ENCODE assay signal across 19 cellular contexts in the genomic region with DNA sequence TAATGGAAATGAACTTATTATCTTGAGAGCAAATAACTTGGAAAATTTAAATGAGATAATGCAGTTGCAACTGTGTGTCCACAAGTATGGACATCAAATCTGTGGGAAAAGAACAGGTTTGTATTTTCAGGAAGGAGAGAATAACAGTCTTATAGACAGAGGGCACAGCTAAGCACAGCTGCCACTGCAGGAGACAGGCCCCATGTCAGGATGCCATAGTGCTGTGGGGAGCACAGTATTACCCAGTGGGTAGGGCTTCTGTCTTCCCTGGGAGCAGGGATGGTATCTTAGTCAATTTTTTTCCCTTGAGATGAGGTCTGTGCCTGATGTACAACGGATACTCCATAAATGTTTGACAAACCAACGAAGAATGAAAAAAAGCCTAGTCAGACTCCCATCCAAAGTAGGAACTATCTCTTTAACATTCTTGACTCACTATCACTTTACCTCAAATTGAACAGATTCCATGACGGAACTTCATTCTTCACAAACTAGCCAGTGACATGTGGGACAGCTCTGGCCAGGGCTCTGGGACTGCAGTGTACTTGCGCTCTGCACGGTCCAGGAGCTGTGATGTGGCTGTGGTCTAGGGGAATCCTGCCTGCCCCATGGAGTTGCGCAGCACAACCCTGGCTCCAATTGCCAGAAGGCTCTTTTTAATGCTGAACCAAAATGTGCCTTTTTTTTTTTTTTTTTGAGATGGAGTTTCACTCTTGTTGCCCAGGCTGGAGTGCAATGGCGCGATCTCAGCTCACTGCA.
"Had no signal": no experiment of that assay in that cellular context is flagged by ENCODE, and none has a peak within 500 bp of the region (broad histone marks: within the 10 kb centered on the region; RNA-seq: fewer than 3 reads in every experiment).

No MANE protein-coding gene starts in this region.

- H3K27me3 Mint-ChIP-seq: activated CD4-positive, alpha-beta T cell treated with anti-CD3 and anti-CD28 coated beads, Interleukin-2, amount 10 ng/mL, durations not matched to agents 7 days and 5 days; activated T-cell treated with anti-CD3 and anti-CD28 coated beads, Interleukin-2, amount 50 U/mL, for 24 hours had no signal

- H3K9me3 Mint-ChIP-seq: activated T-cell treated with anti-CD3 and anti-CD28 coated beads, Interleukin-2, amount 50 U/mL, for 24 hours; activated T-helper 2 cell treated with anti-CD3 and anti-CD28 coated beads, Interferon-gamma antibody, Interleukin-2, Interleukin-4, amounts not matched to agents 10 μg/mL and 5 μg/mL and 100 μg/mL, durations not matched to agents 14 hours and 24 hours and 36 hours; stimulated activated effector memory CD8-positive, alpha-beta T cell treated with anti-CD3 and anti-CD28 coated beads, Interleukin-12 subunit alpha, Interleukin-12 subunit beta, amount 100 ng/mL, for 72 hours had no signal

- H3K4me3 ChIP-seq: coronary artery, lung, sigmoid colon, thoracic aorta had no signal

- H3K4me1 ChIP-seq: sigmoid colon had no signal

- H3K27ac Mint-ChIP-seq: activated CD4-positive, alpha-beta T cell treated with anti-CD3 and anti-CD28 coated beads, Interleukin-2, amount 10 ng/mL, durations not matched to agents 7 days and 5 days; activated CD8-positive, alpha-beta T cell treated with anti-CD3 and anti-CD28 coated beads, Interleukin-2, amount 10 ng/mL, durations not matched to agents 7 days and 5 days; activated T-cell treated with anti-CD3 and anti-CD28 coated beads, Interleukin-2, amount 50 U/mL, for 24 hours; activated T-helper 2 cell treated with anti-CD3 and anti-CD28 coated beads, Interferon-gamma antibody, Interleukin-2, Interleukin-4, amounts not matched to agents 10 μg/mL and 5 μg/mL and 100 μg/mL, durations not matched to agents 14 hours and 24 hours and 36 hours; mesothelial cell of epicardium; nephron had no signal

- H3K9me3 ChIP-seq: sigmoid colon, thoracic aorta had no signal

- DNase-seq: activated CD4-positive, alpha-beta T cell treated with anti-CD3 and anti-CD28 coated beads, Interleukin-2, amount 10 ng/mL, durations not matched to agents 7 days and 5 days; activated CD8-positive, alpha-beta T cell treated with anti-CD3 and anti-CD28 coated beads, Interleukin-2, amount 10 ng/mL, durations not matched to agents 7 days and 5 days; activated naive CD4-positive, alpha-beta T cell treated with Interleukin-2 at 50 U/mL for 16 hours; activated T-cell treated with anti-CD3 and anti-CD28 coated beads, Interleukin-2, amount 50 U/mL, for 24 hours; anterior cingulate cortex; brain microvascular endothelial cell; erythroblast; foreskin melanocyte; glutamatergic neuron; hippocampal formation; sigmoid colon; stimulated activated CD4-positive, alpha-beta T cell treated with anti-CD3 and anti-CD28 coated beads, Interleukin-4, amount 100 ng/mL, for 24 hours had no signal

- H3K27ac ChIP-seq: brain microvascular endothelial cell, coronary artery, sigmoid colon, thoracic aorta had no signal

- H3K36me3 ChIP-seq: brain microvascular endothelial cell had no signal

- H3K4me3 Mint-ChIP-seq: activated CD4-positive, alpha-beta T cell treated with anti-CD3 and anti-CD28 coated beads, Interleukin-2, amount 10 ng/mL, durations not matched to agents 7 days and 5 days; activated CD8-positive, alpha-beta T cell treated with anti-CD3 and anti-CD28 coated beads, Interleukin-2, amount 10 ng/mL, durations not matched to agents 7 days and 5 days; activated T-cell treated with anti-CD3 and anti-CD28 coated beads, Interleukin-2, amount 50 U/mL, for 24 hours; mesothelial cell of epicardium; nephron; stimulated activated effector memory CD8-positive, alpha-beta T cell treated with anti-CD3 and anti-CD28 coated beads, Interleukin-12 subunit alpha, Interleukin-12 subunit beta, amount 100 ng/mL, for 72 hours had no signal

- H3K4me1 Mint-ChIP-seq: activated CD4-positive, alpha-beta T cell treated with anti-CD3 and anti-CD28 coated beads, Interleukin-2, amount 10 ng/mL, durations not matched to agents 7 days and 5 days; mesothelial cell of epicardium; nephron; stimulated activated effector memory CD8-positive, alpha-beta T cell treated with anti-CD3 and anti-CD28 coated beads, Interleukin-12 subunit alpha, Interleukin-12 subunit beta, amount 100 ng/mL, for 72 hours had no signal

- H3K27me3 ChIP-seq: brain microvascular endothelial cell, sigmoid colon had no signal

- ATAC-seq: activated CD8-positive, alpha-beta T cell treated with anti-CD3 and anti-CD28 coated beads, Interleukin-2, amount 10 ng/mL, durations not matched to agents 7 days and 5 days; stimulated activated effector memory CD8-positive, alpha-beta T cell treated with anti-CD3 and anti-CD28 coated beads, Interleukin-12 subunit alpha, Interleukin-12 subunit beta, amount 100 ng/mL, for 72 hours had no signal
